8 cellular contexts compared by ENCODE assay signal in genomic region chr7:128409435-128410091, GRCh38. TPM values are rescaled to one million over a fixed set of nuclear protein-coding genes. Genes with fewer than 3 reads are reported as not detected.
A peak's percentile ranks its signal among the peaks of the same experiment; 100 is the strongest.
DNase-seq lines count a peak whose midpoint lies in the region; ATAC-seq and TF ChIP-seq lines count a peak whose summit lies in the region.

TSS of gene IMPDH1 (minus strand) at chr7:128409982. CDS start at chr7:128409901, 81 bp downstream.

- peaks cover 41% of the 10 kb centered on the region for H3K4me1 Mint-ChIP-seq in activated B cell treated with CpG ODN at 0.5 μM for 24 hours
- peaks cover 30% of the 10 kb centered on the region for H3K4me1 Mint-ChIP-seq in central memory CD8-positive, alpha-beta T cell

- CTCF ChIA-PET in activated B cell treated with CpG ODN at 0.5 μM for 24 hours (lab: Charles Lee) = interaction anchor here (1.6 to 4.9 kb wide), 3 partner anchors 12 to 50 kb away, joined by 6 to 38 read pairs (median 7); no protein-coding TSS in a partner anchor

- H3K27ac Mint-ChIP-seq in activated B cell treated with CpG ODN at 0.5 μM for 24 hours = peak within 1 kb of the TSS; percentile 72
- H3K27ac Mint-ChIP-seq in central memory CD8-positive, alpha-beta T cell (ENCODE audit: low read depth) = peak within 1 kb of the TSS; percentile 47

- H3K4me3 Mint-ChIP-seq in activated B cell treated with CpG ODN at 0.5 μM for 24 hours = peak within 1 kb of the TSS; percentile 91
- H3K4me3 Mint-ChIP-seq in central memory CD8-positive, alpha-beta T cell = peak within 1 kb of the TSS; percentile 90

- POLR2A ChIA-PET in activated B cell treated with CpG ODN at 0.5 μM for 24 hours (lab: Charles Lee) = interaction anchor here (0.7 to 4.7 kb wide), 3 partner anchors 9 to 66 kb away, joined by 3 to 17 read pairs (median 4); partner anchors contain the start of genes HILPDA and RBM28

- H3K27me3 Mint-ChIP-seq in activated B cell treated with CpG ODN at 0.5 μM for 24 hours = no peaks in the 10 kb centered on the region
- H3K27me3 Mint-ChIP-seq in central memory CD8-positive, alpha-beta T cell = no peaks in the 10 kb centered on the region

- intact Hi-C loops in activated B cell treated with CpG ODN at 0.5 μM for 24 hours (cut with micrococcal nuclease) = loop anchor here (1.0 to 10.0 kb wide), 7 partner anchors 18 to 813 kb away; partner anchors contain the start of genes ATP6V1F, CALU, HILPDA and RBM28

- ATAC-seq in HG02642 (IDR thresholded peaks at IDR 0.05; ENCODE audit: poor library complexity, unreplicated experiment) (peak; percentile 83), activated B cell treated with CpG ODN at 0.5 μM for 24 hours (ENCODE audit: low read depth) (peak; percentile 76)
- peak; percentile 80 for ATAC-seq in central memory CD8-positive, alpha-beta T cell (replicated peaks; ENCODE audit: extremely low read depth, poor library complexity, severe bottlenecking)

- no peak for TF ChIP-seq CTCF in activated B cell treated with CpG ODN at 0.5 μM for 24 hours (IDR thresholded peaks at IDR 0.05)

- H3K9me3 Mint-ChIP-seq in activated B cell treated with CpG ODN at 0.5 μM for 24 hours = no peaks in the 10 kb centered on the region
- no peaks in the 10 kb centered on the region for H3K9me3 Mint-ChIP-seq in central memory CD8-positive, alpha-beta T cell

- DNase-seq in NCI-H2107 (lab: John Stamatoyannopoulos, UW) (peak; percentile 58), NCI-H2107 treated with DMSO at 0.1 percent for 48 hours (lab: John Stamatoyannopoulos, UW; ENCODE audit: unreplicated experiment) (no peak), NCI-H146 (lab: John Stamatoyannopoulos, UW) (peak; percentile 79), activated B cell treated with CpG ODN at 0.5 μM for 24 hours (peak; percentile 91), kidney glomerular epithelial cell (lab: John Stamatoyannopoulos, UW) (peak; percentile 72)
- peak; percentile 64 for DNase-seq in central memory CD8-positive, alpha-beta T cell (ENCODE audit: low spot score in 2 of 2)
- DNase-seq in stimulated activated CD4-positive, alpha-beta T cell treated with anti-CD3 and anti-CD28 coated beads, Interleukin-15, amount 100 ng/mL, for 48 hours (ENCODE audit: low read depth in 2 of 2) = peak; percentile 60 to 87

- no peaks in the 10 kb centered on the region for H3K36me3 Mint-ChIP-seq in activated B cell treated with CpG ODN at 0.5 μM for 24 hours (ENCODE audit: low read depth)
- H3K36me3 Mint-ChIP-seq in central memory CD8-positive, alpha-beta T cell (ENCODE audit: insufficient read depth) = peaks cover 3% of the 10 kb centered on the region

RNA-seq across cellular contexts. Expression of gene IMPDH1, which starts in this region (rescaled TPM):
- 42.3 and 45.8 TPM in 2 replicates for total RNA-seq in activated B cell treated with CpG ODN at 0.5 μM for 24 hours
